9 cellular contexts compared by ENCODE assay signal in genomic region chr19:6062274-6062673, GRCh38. TPM values are rescaled to one million over a fixed set of nuclear protein-coding genes. Genes with fewer than 3 reads are reported as not detected.
DNase-seq lines count a peak whose midpoint lies in the region; ATAC-seq, FAIRE-seq and TF ChIP-seq lines count a peak whose summit lies in the region.
"Had no signal": no experiment of that assay in that cellular context is flagged by ENCODE, and none has a peak within 500 bp of the region (broad histone marks: within the 10 kb centered on the region; RNA-seq: fewer than 3 reads in every experiment).

No MANE protein-coding gene starts in this region.

- no peaks in the 10 kb centered on the region for H3K36me3 Mint-ChIP-seq in activated naive CD4-positive, alpha-beta T cell treated with anti-CD3 and anti-CD28 coated beads, Interleukin-2, amount 50 U/mL, for 72 hours
- no peaks in the 10 kb centered on the region for H3K36me3 Mint-ChIP-seq in activated naive CD4-positive, alpha-beta T cell treated with anti-CD3 and anti-CD28 coated beads, Interleukin-2, amount 10 ng/mL, durations not matched to agents 7 days and 5 days
- no peaks in the 10 kb centered on the region for H3K36me3 Mint-ChIP-seq in astrocyte (ENCODE audit: low read depth, unreplicated experiment)

- no peak for FAIRE-seq in astrocyte (lab: Jason Lieb, UNC)

- peaks cover 3% of the 10 kb centered on the region for H3K79me2 ChIP-seq in astrocyte (ENCODE audit: insufficient read depth, low read length)

- H3K27me3 Mint-ChIP-seq in activated naive CD4-positive, alpha-beta T cell treated with anti-CD3 and anti-CD28 coated beads, Interleukin-2, amount 10 ng/mL, durations not matched to agents 7 days and 5 days, result peaks cover 30% of the 10 kb centered on the region
- H3K27me3 Mint-ChIP-seq in astrocyte (ENCODE audit: low read depth, unreplicated experiment), result peaks cover 22% of the 10 kb centered on the region

- no peaks in the 10 kb centered on the region for H3K9me3 Mint-ChIP-seq in activated naive CD4-positive, alpha-beta T cell treated with anti-CD3 and anti-CD28 coated beads, Interleukin-2, amount 50 U/mL, for 72 hours
- H3K9me3 Mint-ChIP-seq in activated naive CD4-positive, alpha-beta T cell treated with anti-CD3 and anti-CD28 coated beads, Interleukin-2, amount 10 ng/mL, durations not matched to agents 7 days and 5 days, result no peaks in the 10 kb centered on the region
- H3K9me3 Mint-ChIP-seq in astrocyte (ENCODE audit: unreplicated experiment), result peaks cover 1% of the 10 kb centered on the region
- H3K9me3 Mint-ChIP-seq: T-helper 1 cell treated with Interleukin-12 subunit alpha and Interleukin-12 subunit beta and Interleukin-4 antibody, amounts not matched to agents 30 μg/mL and 1 μg/mL, for 36 hours had no signal

- H4K20me1 ChIP-seq in astrocyte (ENCODE audit: insufficient read depth, low read length), result no peaks in the 10 kb centered on the region

- no peak overlapping the region for H3K4me3 ChIP-seq in astrocyte (ENCODE audit: insufficient read depth, low read depth, low read length)
- no peak overlapping the region for H3K4me3 ChIP-seq in lung
- H3K4me3 ChIP-seq in upper lobe of left lung, result peak overlapping the region in 1 of 4 donors; percentile 31

- H3K4me1 ChIP-seq in astrocyte (ENCODE audit: insufficient read depth, low read length) (peaks cover 63% of the 10 kb centered on the region), lung (ENCODE audit: control insufficient read depth in 2 of 2, insufficient read depth in 2 of 2, low read length in 2 of 2) (peaks cover 22 to 43% of the 10 kb centered on the region in 2 donors), upper lobe of left lung (peaks cover 75 to 94% (median 90%) of the 10 kb centered on the region in 4 donors)

- H3K9me3 ChIP-seq in astrocyte (ENCODE audit: insufficient read depth, low read depth, low read length) (no peaks in the 10 kb centered on the region), lung (ENCODE audit: control insufficient read depth in 2 of 2, insufficient read depth in 1 of 2, low read length in 1 of 2) (no peaks in the 10 kb centered on the region), upper lobe of left lung (no peaks in the 10 kb centered on the region)

- H3K9ac ChIP-seq in astrocyte (ENCODE audit: low read length), result peak overlapping the region; percentile 11

- H3K27ac ChIP-seq in astrocyte (ENCODE audit: low read depth, low read length), result peak overlapping the region; percentile 67
- H3K27ac ChIP-seq in lung (ENCODE audit: low read depth in 1 of 2, low read length in 1 of 2), result peak overlapping the region in 1 of 2 donors; percentile 93
- H3K27ac ChIP-seq in upper lobe of left lung, result peak overlapping the region; percentile 79 to 97 (median 85)

- peak overlapping the region; percentile 75 to 89 for H3K27ac Mint-ChIP-seq in activated naive CD4-positive, alpha-beta T cell treated with anti-CD3 and anti-CD28 coated beads, Interleukin-2, amount 50 U/mL, for 72 hours
- no peak overlapping the region for H3K27ac Mint-ChIP-seq in activated naive CD4-positive, alpha-beta T cell treated with anti-CD3 and anti-CD28 coated beads, Interleukin-2, amount 10 ng/mL, durations not matched to agents 7 days and 5 days
- peak overlapping the region; percentile 53 for H3K27ac Mint-ChIP-seq in astrocyte (ENCODE audit: unreplicated experiment)

- H3K4me3 Mint-ChIP-seq in activated naive CD4-positive, alpha-beta T cell treated with anti-CD3 and anti-CD28 coated beads, Interleukin-2, amount 10 ng/mL, durations not matched to agents 7 days and 5 days, result no peak overlapping the region
- H3K4me3 Mint-ChIP-seq in astrocyte (ENCODE audit: unreplicated experiment), result no peak overlapping the region
- H3K4me3 Mint-ChIP-seq: T-helper 1 cell treated with Interleukin-12 subunit alpha and Interleukin-12 subunit beta and Interleukin-4 antibody, amounts not matched to agents 30 μg/mL and 1 μg/mL, for 36 hours had no signal

- DNase-seq in activated naive CD4-positive, alpha-beta T cell treated with anti-CD3 and anti-CD28 coated beads, Interleukin-2, amount 50 U/mL, for 72 hours (ENCODE audit: low spot score in 2 of 2), result no peak
- DNase-seq in activated naive CD4-positive, alpha-beta T cell treated with anti-CD3 and anti-CD28 coated beads, Interleukin-2, amount 10 ng/mL, durations not matched to agents 7 days and 5 days, result no peak
- DNase-seq in astrocyte (ENCODE audit: low read depth) (peak; percentile 40), lung (ENCODE audit: low spot score) (peak; percentile 65), upper lobe of left lung (peak in 1 of 2 donors; percentile 81), iPS-NIHi11 (ENCODE audit: low spot score) (no peak)

- H3K27me3 ChIP-seq in astrocyte (ENCODE audit: insufficient read depth, low read length), result no peaks in the 10 kb centered on the region
- H3K27me3 ChIP-seq in lung (ENCODE audit: control insufficient read depth, insufficient read depth), result no peaks in the 10 kb centered on the region
- no peaks in the 10 kb centered on the region for H3K27me3 ChIP-seq in upper lobe of left lung

- TF ChIP-seq POLR2A in upper lobe of left lung (IDR thresholded peaks at IDR 0.05), result peak in 2 of 4 donors; percentile 43 to 69
- TF ChIP-seq POLR2A in GM18505 (IDR thresholded peaks at IDR 0.05; ENCODE audit: borderline replicate concordance, extremely low read depth, insufficient read depth, insufficient read length), result no peak

- no peak overlapping the region for H3K4me2 ChIP-seq in astrocyte (ENCODE audit: low read length)

- 21 to 45% methylated on average over 11 of the region's 11 CpGs for WGBS in lung, 2 donors
- WGBS in upper lobe of left lung, 2 donors, result 39 to 47% methylated on average over 11 of the region's 11 CpGs

- CTCF ChIA-PET in activated naive CD4-positive, alpha-beta T cell treated with anti-CD3 and anti-CD28 coated beads, Interleukin-2, amount 10 ng/mL, durations not matched to agents 7 days and 5 days (lab: Charles Lee), result interaction anchor here (1.3 kb wide), 1 partner anchor 14 kb away, joined by 6 read pairs; no protein-coding TSS in a partner anchor

- TF ChIP-seq EP300 in upper lobe of left lung (IDR thresholded peaks at IDR 0.05), result peak in 3 of 4 donors; percentile 60 to 81 (median 75)

- H3K4me1 Mint-ChIP-seq in activated naive CD4-positive, alpha-beta T cell treated with anti-CD3 and anti-CD28 coated beads, Interleukin-2, amount 10 ng/mL, durations not matched to agents 7 days and 5 days, result peaks cover 41% of the 10 kb centered on the region
- peaks cover 24% of the 10 kb centered on the region for H3K4me1 Mint-ChIP-seq in astrocyte (ENCODE audit: low read depth, unreplicated experiment)

- H3K36me3 ChIP-seq in astrocyte (ENCODE audit: insufficient read depth, low read length), result no peaks in the 10 kb centered on the region
- H3K36me3 ChIP-seq in lung (ENCODE audit: control insufficient read depth in 2 of 2, insufficient read depth in 2 of 2, low read length in 2 of 2), result no peaks in the 10 kb centered on the region
- no peaks in the 10 kb centered on the region for H3K36me3 ChIP-seq in upper lobe of left lung

- ATAC-seq in activated naive CD4-positive, alpha-beta T cell treated with anti-CD3 and anti-CD28 coated beads, Interleukin-2, amount 50 U/mL, for 72 hours, result peak; percentile 47 to 89
- ATAC-seq in lung (ENCODE audit: insufficient read depth, low FRiP score), result peak; percentile 50
- ATAC-seq in upper lobe of left lung (ENCODE audit: low FRiP score in 2 of 2), result peak; percentile 31 to 59
- no peak for ATAC-seq in GM19467 (IDR thresholded peaks at IDR 0.05; ENCODE audit: unreplicated experiment)
- ATAC-seq in GM18505 (IDR thresholded peaks at IDR 0.05; ENCODE audit: unreplicated experiment), result no peak

- TF ChIP-seq CTCF in astrocyte (IDR thresholded peaks at IDR 0.05; ENCODE audit: insufficient read depth, low read depth, low read length), result no peak
- TF ChIP-seq CTCF in lung (IDR thresholded peaks at IDR 0.05; ENCODE audit: control extremely low read depth, extremely low read depth), result no peak
- TF ChIP-seq CTCF in upper lobe of left lung (IDR thresholded peaks at IDR 0.05), result no peak

- H2AFZ ChIP-seq in astrocyte (ENCODE audit: low read depth, low read length), result no peak overlapping the region

RNA-seq across cellular contexts. Expression of gene RFX2, which starts 48.0 kb away (rescaled TPM):
- 10 to 100 TPM; 11.2 to 13.8 TPM for total RNA-seq in activated naive CD4-positive, alpha-beta T cell treated with anti-CD3 and anti-CD28 coated beads, Interleukin-2, amount 50 U/mL, for 72 hours
- 3.2 and 3.3 TPM in 2 replicates for total RNA-seq in astrocyte
- 10 to 100 TPM; 22.6 to 54.2 TPM for total RNA-seq in lung
- polyA plus RNA-seq in lung, result 10 to 100 TPM; 13.1 to 17.3 TPM
- total RNA-seq in upper lobe of left lung, result 100 to 1,000 TPM in 1 of 6 donors, 10 to 100 TPM in 5; 14.3 to 111 (median 28.6) TPM

Comparison
In these comparisons a context has a peak if more than half of its experiments do, and no peak if none do; other contexts are left out.
1. ATAC-seq: peak in activated naive CD4-positive, alpha-beta T cell treated with anti-CD3 and anti-CD28 coated beads, Interleukin-2, amount 50 U/mL, for 72 hours (2 of 2), lung (single experiment) and upper lobe of left lung (2 of 2); none in GM19467 (single experiment) and GM18505 (single experiment).
2. DNase-seq: peak in astrocyte (single experiment) and lung (single experiment); none in activated naive CD4-positive, alpha-beta T cell treated with anti-CD3 and anti-CD28 coated beads, Interleukin-2, amount 50 U/mL, for 72 hours (0 of 2), activated naive CD4-positive, alpha-beta T cell treated with anti-CD3 and anti-CD28 coated beads, Interleukin-2, amount 10 ng/mL, durations not matched to agents 7 days and 5 days (single experiment) and iPS-NIHi11 (single experiment).